In the genomic region with DNA sequence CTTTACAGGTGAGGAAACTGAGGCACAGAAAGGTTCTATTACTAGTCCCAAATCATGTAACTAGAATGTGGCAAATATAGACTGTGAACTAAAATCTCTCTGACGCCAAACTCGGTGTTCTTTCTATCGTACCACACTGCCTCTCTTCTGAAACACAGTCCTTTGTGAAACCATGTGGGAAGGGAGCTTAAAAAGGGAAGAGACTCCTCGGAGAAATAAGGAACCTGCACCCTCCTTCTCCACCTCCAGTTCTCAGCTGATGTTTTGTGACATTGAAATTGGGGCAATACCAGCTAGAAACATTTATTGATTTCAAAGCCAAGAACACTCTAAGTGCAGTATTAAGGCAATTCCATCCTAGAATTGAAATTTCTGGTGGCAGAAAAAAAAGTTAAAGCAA, we compare ENCODE assay signal across 14 cellular contexts.
A peak's percentile ranks its signal among the peaks of the same experiment; 100 is the strongest.
DNase-seq lines count a peak whose midpoint lies in the region; ATAC-seq and TF ChIP-seq lines count a peak whose summit lies in the region.
"Had no signal": no experiment of that assay in that cellular context is flagged by ENCODE, and none has a peak within 500 bp of the region (broad histone marks: within the 10 kb centered on the region; RNA-seq: fewer than 3 reads in every experiment).

No MANE protein-coding gene starts in this region.

- no peaks in the 10 kb centered on the region for H3K36me3 ChIP-seq in upper lobe of right lung
- H3K36me3 ChIP-seq: BLaER1 had no signal

- CTCF ChIA-PET in activated naive CD4-positive, alpha-beta T cell treated with anti-CD3 and anti-CD28 coated beads for 36 hours (lab: Charles Lee), result interaction anchor here (1.5 kb wide), 1 partner anchor 18 kb away, joined by 4 read pairs; no protein-coding TSS in a partner anchor

- ATAC-seq in upper lobe of right lung (peak; percentile 71), HG03521 (IDR thresholded peaks at IDR 0.05; ENCODE audit: unreplicated experiment) (no peak), HG03520 (IDR thresholded peaks at IDR 0.05; ENCODE audit: unreplicated experiment) (no peak)

- no peak overlapping the region for H3K4me3 Mint-ChIP-seq in activated naive CD4-positive, alpha-beta T cell treated with anti-CD3 and anti-CD28 coated beads for 36 hours
- H3K4me3 Mint-ChIP-seq: CD4-positive, CD25-positive, alpha-beta regulatory T cell had no signal

- H3K4me1 Mint-ChIP-seq in activated naive CD4-positive, alpha-beta T cell treated with anti-CD3 and anti-CD28 coated beads for 36 hours (ENCODE audit: low read depth), result no peaks in the 10 kb centered on the region
- H3K4me1 Mint-ChIP-seq: CD4-positive, CD25-positive, alpha-beta regulatory T cell had no signal

- H3K9me3 ChIP-seq in upper lobe of right lung, result no peaks in the 10 kb centered on the region
- H3K9me3 ChIP-seq: BLaER1 had no signal

- TF ChIP-seq CTCF in upper lobe of right lung (IDR thresholded peaks at IDR 0.05), result no peak

- H3K9me3 Mint-ChIP-seq in activated naive CD4-positive, alpha-beta T cell treated with anti-CD3 and anti-CD28 coated beads for 36 hours, result no peaks in the 10 kb centered on the region

- no peaks in the 10 kb centered on the region for H3K36me3 Mint-ChIP-seq in activated naive CD4-positive, alpha-beta T cell treated with anti-CD3 and anti-CD28 coated beads for 36 hours (ENCODE audit: low read depth)
- H3K36me3 Mint-ChIP-seq: CD4-positive, CD25-positive, alpha-beta regulatory T cell had no signal

- H3K4me3 ChIP-seq in upper lobe of right lung, result no peak overlapping the region
- H3K4me3 ChIP-seq: BLaER1, GM23248 had no signal

- H3K27me3 ChIP-seq in upper lobe of right lung, result peaks cover 5% of the 10 kb centered on the region
- H3K27me3 ChIP-seq: BLaER1 had no signal

- peak; percentile 32 for DNase-seq in NOMO-1 treated with DMSO at 0.1 percent for 48 hours (lab: John Stamatoyannopoulos, UW; ENCODE audit: unreplicated experiment)
- DNase-seq in NOMO-1 treated with dmso at 0.1 percent for 144 hours (lab: John Stamatoyannopoulos, UW; ENCODE audit: unreplicated experiment), result no peak
- DNase-seq in OCI-M1 (lab: John Stamatoyannopoulos, UW), result peak; percentile 35
- DNase-seq in caudate nucleus (lab: John Stamatoyannopoulos, UW), result peak in 3 of 61 donors; percentile 13 to 72 (median 55)
- no peak for DNase-seq in upper lobe of right lung
- no peak for DNase-seq in activated naive CD4-positive, alpha-beta T cell treated with anti-CD3 and anti-CD28 coated beads for 36 hours
- DNase-seq: 8988T; AML-193; CD4-positive, CD25-positive, alpha-beta regulatory T cell; GM23248; H7 had no signal

- H3K27ac Mint-ChIP-seq in activated naive CD4-positive, alpha-beta T cell treated with anti-CD3 and anti-CD28 coated beads for 36 hours, result no peak overlapping the region
- H3K27ac Mint-ChIP-seq: CD4-positive, CD25-positive, alpha-beta regulatory T cell had no signal

- H3K27ac ChIP-seq in caudate nucleus (ENCODE audit: low read depth, low read length) (peak overlapping the region; percentile 30), upper lobe of right lung (no peak overlapping the region)
- H3K27ac ChIP-seq: BLaER1, GM23248 had no signal

- H3K4me1 ChIP-seq in upper lobe of right lung, result no peaks in the 10 kb centered on the region
- H3K4me1 ChIP-seq: BLaER1 had no signal

- intact Hi-C loops in upper lobe of right lung (cut with DNase I), result no loop called here
- intact Hi-C loops in activated naive CD4-positive, alpha-beta T cell treated with anti-CD3 and anti-CD28 coated beads for 36 hours (cut with micrococcal nuclease), result no loop called here

- H3K27me3 Mint-ChIP-seq in activated naive CD4-positive, alpha-beta T cell treated with anti-CD3 and anti-CD28 coated beads for 36 hours (ENCODE audit: low read depth), result peaks cover 26% of the 10 kb centered on the region

Comparison
In these comparisons a context has a peak if more than half of its experiments do, and no peak if none do; other contexts are left out.
1. DNase-seq: peak in NOMO-1 treated with DMSO at 0.1 percent for 48 hours (single experiment) and OCI-M1 (single experiment); none in NOMO-1 treated with dmso at 0.1 percent for 144 hours (single experiment), upper lobe of right lung (single experiment) and activated naive CD4-positive, alpha-beta T cell treated with anti-CD3 and anti-CD28 coated beads for 36 hours (single experiment).